18 cellular contexts compared by ENCODE assay signal in genomic region chr16:79752421-79752820, GRCh38.
DNase-seq lines count a peak whose midpoint lies in the region; ATAC-seq and TF ChIP-seq lines count a peak whose summit lies in the region.
"Had no signal": no experiment of that assay in that cellular context is flagged by ENCODE, and none has a peak within 500 bp of the region (broad histone marks: within the 10 kb centered on the region; RNA-seq: fewer than 3 reads in every experiment).

No MANE protein-coding gene starts in this region.

- no peak for TF ChIP-seq CTCF in epithelial cell of esophagus (IDR thresholded peaks at IDR 0.05; ENCODE audit: insufficient read depth, low read depth, low read length, missing control alignments)

- intact Hi-C loops in left colon (cut with DNase I, micrococcal nuclease) = no loop called here

- DNase-seq in LHCN-M2 (ENCODE audit: low read depth) = peak; percentile 58
- peak; percentile 87 for DNase-seq in epithelial cell of esophagus (ENCODE audit: low read depth)
- no peak for DNase-seq in left colon
- DNase-seq in stromal cell of bone marrow (ENCODE audit: low read depth) = peak; percentile 54
- DNase-seq in G401 (ENCODE audit: low spot score) = no peak
- no peak for DNase-seq in epidermal melanocyte (ENCODE audit: insufficient read length, low spot score)
- DNase-seq in cerebellar nuclear complex (lab: John Stamatoyannopoulos, UW) = no peak
- no peak for DNase-seq in mesenteric fat pad (ENCODE audit: low spot score)
- DNase-seq: Calu3, DMS79 treated with DMSO at 0.1 percent for 48 hours, GDM1, NCI-H1417, NCI-H1930, NCI-H2171, NCI-H774, SHP77 treated with DMSO at 0.1 percent for 48 hours had no signal

- ATAC-seq in left colon = peak; percentile 43
- ATAC-seq: GM23338 had no signal

- in situ Hi-C loops in G401 (cut with HindIII; ENCODE audit: low sequenced_read_pairs) = no loop called here

- H3K4me3 ChIP-seq in epithelial cell of esophagus (ENCODE audit: low read length) = no peak overlapping the region
- H3K4me3 ChIP-seq: GM23338, Peyer's patch had no signal

Comparison
In these comparisons a context has a peak if more than half of its experiments do, and no peak if none do; other contexts are left out.
1. DNase-seq: peak in LHCN-M2 (single experiment), epithelial cell of esophagus (single experiment) and stromal cell of bone marrow (single experiment); none in left colon (0 of 2), G401 (single experiment), epidermal melanocyte (single experiment), cerebellar nuclear complex (0 of 2) and mesenteric fat pad (single experiment).